In the genomic region with DNA sequence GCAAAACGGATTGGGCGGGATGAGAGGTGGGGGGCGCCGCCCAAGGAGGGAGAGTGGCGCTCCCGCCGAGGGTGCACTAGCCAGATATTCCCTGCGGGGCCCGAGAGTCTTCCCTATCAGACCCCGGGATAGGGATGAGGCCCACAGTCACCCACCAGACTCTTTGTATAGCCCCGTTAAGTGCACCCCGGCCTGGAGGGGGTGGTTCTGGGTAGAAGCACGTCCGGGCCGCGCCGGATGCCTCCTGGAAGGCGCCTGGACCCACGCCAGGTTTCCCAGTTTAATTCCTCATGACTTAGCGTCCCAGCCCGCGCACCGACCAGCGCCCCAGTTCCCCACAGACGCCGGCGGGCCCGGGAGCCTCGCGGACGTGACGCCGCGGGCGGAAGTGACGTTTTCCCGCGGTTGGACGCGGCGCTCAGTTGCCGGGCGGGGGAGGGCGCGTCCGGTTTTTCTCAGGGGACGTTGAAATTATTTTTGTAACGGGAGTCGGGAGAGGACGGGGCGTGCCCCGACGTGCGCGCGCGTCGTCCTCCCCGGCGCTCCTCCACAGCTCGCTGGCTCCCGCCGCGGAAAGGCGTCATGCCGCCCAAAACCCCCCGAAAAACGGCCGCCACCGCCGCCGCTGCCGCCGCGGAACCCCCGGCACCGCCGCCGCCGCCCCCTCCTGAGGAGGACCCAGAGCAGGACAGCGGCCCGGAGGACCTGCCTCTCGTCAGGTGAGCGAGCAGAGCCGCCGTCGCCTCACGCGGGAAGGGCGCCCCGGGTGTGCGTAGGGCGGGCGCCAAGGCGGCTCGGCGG, we compare ENCODE assay signal across 8 cellular contexts. TPM values are rescaled to one million over a fixed set of nuclear protein-coding genes. Genes with fewer than 3 reads are reported as not detected.
A peak's percentile ranks its signal among the peaks of the same experiment; 100 is the strongest.
DNase-seq lines count a peak whose midpoint lies in the region; ATAC-seq and TF ChIP-seq lines count a peak whose summit lies in the region.

A gene (plus strand): TSS at position 421 of the 801 bp plus-strand sequence. CDS start 162 bp downstream, at position 583.

- peaks cover 18% of the 10 kb centered on the region for H4K20me1 ChIP-seq in OCI-LY3 (ENCODE audit: insufficient read depth, low read length)

- peak within 1 kb of the TSS; percentile 97 for H3K9ac ChIP-seq in HUES48 (ENCODE audit: low read depth, low read length)
- H3K9ac ChIP-seq in OCI-LY3 (ENCODE audit: low read length) = peak within 1 kb of the TSS; percentile 89

- H3K4me3 ChIP-seq in HUES48 (ENCODE audit: low read depth, low read length) (peak within 1 kb of the TSS; percentile 97), OCI-LY3 (ENCODE audit: low read length) (peak within 1 kb of the TSS; percentile 89)

- H3K27me3 ChIP-seq in HUES48 (ENCODE audit: control insufficient read depth, insufficient read depth, low read length) (no peaks in the 10 kb centered on the region), OCI-LY3 (ENCODE audit: low read depth, low read length) (peaks cover 4% of the 10 kb centered on the region; the same call in 1 of the 2 replicates)

- H3K9me3 ChIP-seq in HUES48 (ENCODE audit: control insufficient read depth, insufficient read depth, low read length) (no peaks in the 10 kb centered on the region), OCI-LY3 (ENCODE audit: insufficient read depth, low read length) (peaks cover 4% of the 10 kb centered on the region; the same call in 1 of the 2 replicates)

- intact Hi-C loops in Calu3 (cut with micrococcal nuclease; ENCODE audit: unreplicated experiment) = no loop called here

- peaks cover 30% of the 10 kb centered on the region for H3K36me3 Mint-ChIP-seq in Calu3 (ENCODE audit: insufficient read depth, unreplicated experiment)

- CTCF ChIA-PET in Calu3 (lab: Charles Lee) = interaction anchor here (0.7 kb wide), 1 partner anchor 498 kb away, joined by 6 read pairs; no protein-coding TSS in a partner anchor

- peak within 1 kb of the TSS; percentile 87 for H3K4me2 ChIP-seq in OCI-LY3 (ENCODE audit: low read length)

- peak within 1 kb of the TSS; percentile 82 for H2AFZ ChIP-seq in OCI-LY3 (ENCODE audit: low read depth, low read length)

- H3K27ac ChIP-seq in HUES48 (ENCODE audit: low read depth, low read length) (peak within 1 kb of the TSS; percentile 97), OCI-LY3 (ENCODE audit: low read length) (peak within 1 kb of the TSS; percentile 94)

- peak; percentile 91 for DNase-seq in Calu3
- peak; percentile 86 for DNase-seq in activated T-cell treated with anti-CD3 and anti-CD28 coated beads for 24 hours (ENCODE audit: low read depth)
- DNase-seq in epidermal melanocyte (ENCODE audit: insufficient read length, low spot score) = peak; percentile 71
- peak; percentile 86 for DNase-seq in middle frontal gyrus (ENCODE audit: extremely low spot score, low spot score)
- DNase-seq in stimulated activated CD8-positive, alpha-beta memory T cell treated with anti-CD3 and anti-CD28 coated beads, Interleukin-2, amount 100 ng/mL, for 1 hour (ENCODE audit: low read depth in 2 of 2) = peak; percentile 78 to 80

- peaks cover 38% of the 10 kb centered on the region for H3K79me2 ChIP-seq in OCI-LY3 (ENCODE audit: low read length)

- ATAC-seq in GM21423 (IDR thresholded peaks at IDR 0.05; ENCODE audit: unreplicated experiment) = peak; percentile 71

- TF ChIP-seq CTCF in Calu3 (IDR thresholded peaks at IDR 0.05; ENCODE audit: unreplicated experiment) (no peak), OCI-LY3 (IDR thresholded peaks at IDR 0.05; ENCODE audit: low read depth, low read length) (no peak)

- no peaks in the 10 kb centered on the region; the same call in 1 of the 2 replicates for H3K4me1 ChIP-seq in HUES48 (ENCODE audit: control insufficient read depth, insufficient read depth, low read length)
- H3K4me1 ChIP-seq in OCI-LY3 (ENCODE audit: low read length) = peaks cover 15% of the 10 kb centered on the region

- H3K27me3 Mint-ChIP-seq in Calu3 (ENCODE audit: unreplicated experiment) = no peaks in the 10 kb centered on the region

- peak within 1 kb of the TSS; percentile 91 for H3K4me3 Mint-ChIP-seq in Calu3 (ENCODE audit: low read depth, unreplicated experiment)

- H3K36me3 ChIP-seq in HUES48 (ENCODE audit: control insufficient read depth, insufficient read depth, low read length) = no peaks in the 10 kb centered on the region
- H3K36me3 ChIP-seq in OCI-LY3 (replicated peaks; ENCODE audit: low read depth, low read length) = peaks cover 29% of the 10 kb centered on the region

- TSS peak; percentile 86 for BruUV-seq in Calu3 (replicated peaks; lab: Mats Ljungman, UMichigan)

- H3K4me1 Mint-ChIP-seq in Calu3 (ENCODE audit: low read depth, unreplicated experiment) = peaks cover 17% of the 10 kb centered on the region

- H3K27ac Mint-ChIP-seq in Calu3 (ENCODE audit: unreplicated experiment) = peak within 1 kb of the TSS; percentile 97

- no peaks in the 10 kb centered on the region for H3K9me3 Mint-ChIP-seq in Calu3 (ENCODE audit: low read depth, unreplicated experiment)

RNA-seq across cellular contexts. Expression of the gene that starts here (rescaled TPM):
- total RNA-seq in Calu3 (2022) = 38.8 and 44.9 TPM in 2 replicates

Comparison
In these comparisons a context has a peak if more than half of its experiments do, and no peak if none do; other contexts are left out.
1. Peak in every context shown above with its lines: DNase-seq, ATAC-seq, H3K4me3 ChIP-seq and H3K27ac ChIP-seq.